1 cellular context compared by ENCODE assay signal in the genomic region with DNA sequence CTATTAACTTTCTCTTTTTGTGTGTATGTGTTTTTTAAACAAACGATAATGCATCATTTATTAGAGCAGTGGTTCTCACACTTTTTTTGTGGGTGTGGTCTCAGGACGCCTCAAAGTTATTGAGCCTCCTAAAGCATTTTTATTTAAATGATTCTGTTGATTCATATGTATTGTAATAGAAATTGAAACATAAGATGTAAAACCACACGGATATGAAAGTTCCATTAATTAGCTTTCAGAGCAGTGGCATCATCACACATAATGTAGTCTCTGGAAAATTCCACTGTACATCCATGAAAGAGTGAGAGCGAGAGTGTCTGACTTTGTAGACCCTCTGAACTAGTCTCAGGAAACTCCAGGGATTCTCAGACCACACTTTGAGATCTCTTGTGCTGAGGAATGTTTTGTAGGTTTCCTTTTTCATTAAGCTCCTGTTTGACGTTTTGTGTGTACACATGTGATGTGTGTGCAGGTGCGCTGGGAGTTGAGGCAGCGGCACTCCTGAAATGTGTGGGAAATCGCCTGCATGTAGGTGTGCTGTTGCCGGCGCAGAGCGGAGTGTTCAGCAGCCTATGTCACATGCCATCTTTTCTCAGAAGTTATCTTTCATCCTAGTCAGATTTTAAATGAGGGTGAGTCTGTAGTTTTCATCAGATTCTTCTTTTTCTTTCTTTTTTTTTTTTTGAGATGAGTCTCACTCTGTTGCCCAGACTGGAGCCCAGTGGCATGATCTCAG.
TF ChIP-seq lines count a peak whose summit lies in the region.

No MANE protein-coding gene starts in this region.

TF ChIP-seq in WTC11, 78 proteins besides CTCF, POLR2A, EP300 and RAD21 (continued from another document):
- no peak for TF ChIP-seq ZBTB21 (CRISPR knock-in tag; IDR thresholded peaks at IDR 0.05; ENCODE audit: borderline replicate concordance)
- TF ChIP-seq, protein P1, sequence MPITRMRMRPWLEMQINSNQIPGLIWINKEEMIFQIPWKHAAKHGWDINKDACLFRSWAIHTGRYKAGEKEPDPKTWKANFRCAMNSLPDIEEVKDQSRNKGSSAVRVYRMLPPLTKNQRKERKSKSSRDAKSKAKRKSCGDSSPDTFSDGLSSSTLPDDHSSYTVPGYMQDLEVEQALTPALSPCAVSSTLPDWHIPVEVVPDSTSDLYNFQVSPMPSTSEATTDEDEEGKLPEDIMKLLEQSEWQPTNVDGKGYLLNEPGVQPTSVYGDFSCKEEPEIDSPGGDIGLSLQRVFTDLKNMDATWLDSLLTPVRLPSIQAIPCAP (CRISPR knock-in tag; IDR thresholded peaks at IDR 0.05): no peak
- TF ChIP-seq FOXK1 (CRISPR knock-in tag; IDR thresholded peaks at IDR 0.05): no peak
- TF ChIP-seq EMX1 (CRISPR knock-in tag; IDR thresholded peaks at IDR 0.05): no peak
- no peak for TF ChIP-seq OVOL2 (CRISPR knock-in tag; IDR thresholded peaks at IDR 0.05; ENCODE audit: borderline replicate concordance)
